1 cellular context compared by ENCODE assay signal in the genomic region with DNA sequence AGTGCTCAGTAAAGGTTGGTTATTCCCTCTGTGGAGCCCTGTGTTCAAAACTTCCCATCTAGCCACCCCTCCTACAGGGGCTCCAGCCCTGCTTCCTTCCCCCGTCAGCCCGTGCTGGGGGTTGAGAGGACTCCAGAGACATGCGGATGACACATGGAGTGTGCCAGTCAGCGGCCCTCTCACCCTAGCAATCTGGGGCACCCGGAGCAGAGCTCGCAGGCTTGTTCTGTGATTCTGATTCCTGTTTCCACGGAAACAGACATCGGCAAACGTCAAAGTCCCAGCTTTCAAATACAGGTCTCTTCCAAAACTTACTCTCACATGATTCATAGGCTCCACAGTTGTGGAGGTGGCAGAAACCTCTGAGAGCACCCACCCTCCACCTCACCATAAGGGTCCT.
TF ChIP-seq lines count a peak whose summit lies in the region.

No MANE protein-coding gene starts in this region.

TF ChIP-seq in HCT116, 20 proteins besides CTCF, POLR2A, EP300 and RAD21 (continued from another document):
- TF ChIP-seq, protein P1, sequence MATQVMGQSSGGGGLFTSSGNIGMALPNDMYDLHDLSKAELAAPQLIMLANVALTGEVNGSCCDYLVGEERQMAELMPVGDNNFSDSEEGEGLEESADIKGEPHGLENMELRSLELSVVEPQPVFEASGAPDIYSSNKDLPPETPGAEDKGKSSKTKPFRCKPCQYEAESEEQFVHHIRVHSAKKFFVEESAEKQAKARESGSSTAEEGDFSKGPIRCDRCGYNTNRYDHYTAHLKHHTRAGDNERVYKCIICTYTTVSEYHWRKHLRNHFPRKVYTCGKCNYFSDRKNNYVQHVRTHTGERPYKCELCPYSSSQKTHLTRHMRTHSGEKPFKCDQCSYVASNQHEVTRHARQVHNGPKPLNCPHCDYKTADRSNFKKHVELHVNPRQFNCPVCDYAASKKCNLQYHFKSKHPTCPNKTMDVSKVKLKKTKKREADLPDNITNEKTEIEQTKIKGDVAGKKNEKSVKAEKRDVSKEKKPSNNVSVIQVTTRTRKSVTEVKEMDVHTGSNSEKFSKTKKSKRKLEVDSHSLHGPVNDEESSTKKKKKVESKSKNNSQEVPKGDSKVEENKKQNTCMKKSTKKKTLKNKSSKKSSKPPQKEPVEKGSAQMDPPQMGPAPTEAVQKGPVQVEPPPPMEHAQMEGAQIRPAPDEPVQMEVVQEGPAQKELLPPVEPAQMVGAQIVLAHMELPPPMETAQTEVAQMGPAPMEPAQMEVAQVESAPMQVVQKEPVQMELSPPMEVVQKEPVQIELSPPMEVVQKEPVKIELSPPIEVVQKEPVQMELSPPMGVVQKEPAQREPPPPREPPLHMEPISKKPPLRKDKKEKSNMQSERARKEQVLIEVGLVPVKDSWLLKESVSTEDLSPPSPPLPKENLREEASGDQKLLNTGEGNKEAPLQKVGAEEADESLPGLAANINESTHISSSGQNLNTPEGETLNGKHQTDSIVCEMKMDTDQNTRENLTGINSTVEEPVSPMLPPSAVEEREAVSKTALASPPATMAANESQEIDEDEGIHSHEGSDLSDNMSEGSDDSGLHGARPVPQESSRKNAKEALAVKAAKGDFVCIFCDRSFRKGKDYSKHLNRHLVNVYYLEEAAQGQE (IDR thresholded peaks at IDR 0.05; ENCODE audit: low read depth) = no peak
- TF ChIP-seq FOSL1 (IDR thresholded peaks at IDR 0.05; ENCODE audit: low read depth) (no peak), EZH2phosphoT487 (IDR thresholded peaks at IDR 0.05; ENCODE audit: borderline replicate concordance) (no peak), POLR2AphosphoS5 (IDR thresholded peaks at IDR 0.05; ENCODE audit: low read depth, low read length) (no peak), CBX3 (IDR thresholded peaks at IDR 0.05; ENCODE audit: low read depth) (no peak), CEBPB (IDR thresholded peaks at IDR 0.05; ENCODE audit: low read depth) (no peak), YY1 (IDR thresholded peaks at IDR 0.05; ENCODE audit: extremely low read depth, insufficient replicate concordance, low read depth, low read length) (no peak), TCF7L2 (IDR thresholded peaks at IDR 0.05; ENCODE audit: borderline replicate concordance, extremely low read depth, insufficient read depth, insufficient read length) (no peak)
- TF ChIP-seq, protein P2, sequence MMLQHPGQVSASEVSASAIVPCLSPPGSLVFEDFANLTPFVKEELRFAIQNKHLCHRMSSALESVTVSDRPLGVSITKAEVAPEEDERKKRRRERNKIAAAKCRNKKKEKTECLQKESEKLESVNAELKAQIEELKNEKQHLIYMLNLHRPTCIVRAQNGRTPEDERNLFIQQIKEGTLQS (IDR thresholded peaks at IDR 0.05) = no peak
- TF ChIP-seq, protein P3, sequence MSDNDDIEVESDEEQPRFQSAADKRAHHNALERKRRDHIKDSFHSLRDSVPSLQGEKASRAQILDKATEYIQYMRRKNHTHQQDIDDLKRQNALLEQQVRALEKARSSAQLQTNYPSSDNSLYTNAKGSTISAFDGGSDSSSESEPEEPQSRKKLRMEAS (IDR thresholded peaks at IDR 0.05) = no peak
TF ChIP-seq in HCT116: peak in this region for 0.
